ENCODE assay signal across 8 cellular contexts in the genomic region with DNA sequence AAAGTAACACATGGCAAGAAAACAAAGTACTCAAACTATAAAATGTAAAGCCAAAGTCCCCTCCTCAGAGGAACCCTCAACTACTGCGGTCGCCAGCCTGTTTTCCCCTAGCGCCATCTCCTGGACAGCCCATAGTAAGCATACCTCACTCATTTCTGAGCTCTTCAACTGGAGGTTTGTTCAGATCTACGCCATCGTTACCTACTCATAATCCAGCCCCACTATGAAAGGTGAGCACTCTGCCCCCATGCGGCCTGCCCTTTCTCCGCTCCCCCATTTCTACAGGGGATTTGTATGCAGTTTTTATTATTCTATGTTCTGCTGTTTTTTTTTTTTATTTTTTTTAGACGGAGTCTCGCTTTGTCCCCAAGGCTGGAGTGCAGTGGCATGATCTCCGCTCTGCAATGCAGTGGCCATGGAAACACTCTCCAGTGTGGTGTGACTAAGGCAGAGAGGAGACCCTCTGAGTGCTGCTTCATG. TPM values are rescaled to one million over a fixed set of nuclear protein-coding genes. Genes with fewer than 3 reads are reported as not detected.
DNase-seq lines count a peak whose midpoint lies in the region; ATAC-seq and TF ChIP-seq lines count a peak whose summit lies in the region.

No MANE protein-coding gene starts in this region.

- H3K27ac Mint-ChIP-seq in activated T-helper 2 cell treated with anti-CD3 and anti-CD28 coated beads, Interferon-gamma antibody, Interleukin-2, Interleukin-4, amounts not matched to agents 10 μg/mL and 5 μg/mL and 100 μg/mL, durations not matched to agents 14 hours and 24 hours and 36 hours: no peak overlapping the region

- intact Hi-C loops in activated T-helper 2 cell treated with anti-CD3 and anti-CD28 coated beads, Interferon-gamma antibody, Interleukin-2, Interleukin-4, amounts not matched to agents 10 μg/mL and 5 μg/mL and 100 μg/mL, durations not matched to agents 14 hours and 24 hours and 36 hours (cut with micrococcal nuclease): loop anchor here (1.0 to 2.0 kb wide), 2 partner anchors 35 to 66 kb away; no protein-coding TSS in a partner anchor

- ATAC-seq in HG03354 (IDR thresholded peaks at IDR 0.05; ENCODE audit: poor library complexity, severe bottlenecking, unreplicated experiment): peak; percentile 69
- ATAC-seq in HG02870 (IDR thresholded peaks at IDR 0.05; ENCODE audit: unreplicated experiment): no peak

- peak; percentile 68 for TF ChIP-seq CTCF in RWPE1 (conservative IDR thresholded peaks at IDR 0.05; ENCODE audit: low read depth)

- POLR2A ChIA-PET in RWPE1 (lab: Yijun Ruan, JAX; ENCODE audit: low non-redundant PET): no interaction called here

- H3K4me1 Mint-ChIP-seq in activated T-helper 2 cell treated with anti-CD3 and anti-CD28 coated beads, Interferon-gamma antibody, Interleukin-2, Interleukin-4, amounts not matched to agents 10 μg/mL and 5 μg/mL and 100 μg/mL, durations not matched to agents 14 hours and 24 hours and 36 hours (ENCODE audit: low read depth): peaks cover 9% of the 10 kb centered on the region

- peak overlapping the region; percentile 43; the same call in 1 of the 2 replicates for H3K27ac ChIP-seq in RWPE1

- no peaks in the 10 kb centered on the region for H3K9me3 Mint-ChIP-seq in activated T-helper 2 cell treated with anti-CD3 and anti-CD28 coated beads, Interferon-gamma antibody, Interleukin-2, Interleukin-4, amounts not matched to agents 10 μg/mL and 5 μg/mL and 100 μg/mL, durations not matched to agents 14 hours and 24 hours and 36 hours

- DNase-seq in DMS53 treated with DMSO at 0.1 percent for 48 hours (lab: John Stamatoyannopoulos, UW; ENCODE audit: unreplicated experiment) (peak; percentile 9), RWPE1 (ENCODE audit: low spot score) (peak; percentile 49), globus pallidus (ENCODE audit: low spot score) (peak; percentile 38), putamen (ENCODE audit: low spot score) (peak; percentile 42), COR-L47 (lab: John Stamatoyannopoulos, UW) (no peak)
- DNase-seq in activated T-helper 2 cell treated with anti-CD3 and anti-CD28 coated beads, Interferon-gamma antibody, Interleukin-2, Interleukin-4, amounts not matched to agents 10 μg/mL and 5 μg/mL and 100 μg/mL, durations not matched to agents 14 hours and 24 hours and 36 hours (ENCODE audit: low spot score): peak; percentile 63

- no peak overlapping the region for H3K4me3 Mint-ChIP-seq in activated T-helper 2 cell treated with anti-CD3 and anti-CD28 coated beads, Interferon-gamma antibody, Interleukin-2, Interleukin-4, amounts not matched to agents 10 μg/mL and 5 μg/mL and 100 μg/mL, durations not matched to agents 14 hours and 24 hours and 36 hours (ENCODE audit: low read depth)

- CTCF ChIA-PET in RWPE1 (lab: Yijun Ruan, JAX): interaction anchor here (0.5 to 1.2 kb wide), 10 partner anchors 9 to 238 kb away, joined by 3 to 5 read pairs (median 3); no protein-coding TSS in a partner anchor

- no peaks in the 10 kb centered on the region for H3K27me3 Mint-ChIP-seq in activated T-helper 2 cell treated with anti-CD3 and anti-CD28 coated beads, Interferon-gamma antibody, Interleukin-2, Interleukin-4, amounts not matched to agents 10 μg/mL and 5 μg/mL and 100 μg/mL, durations not matched to agents 14 hours and 24 hours and 36 hours (ENCODE audit: low read depth)

- peaks cover 3% of the 10 kb centered on the region for H3K36me3 Mint-ChIP-seq in activated T-helper 2 cell treated with anti-CD3 and anti-CD28 coated beads, Interferon-gamma antibody, Interleukin-2, Interleukin-4, amounts not matched to agents 10 μg/mL and 5 μg/mL and 100 μg/mL, durations not matched to agents 14 hours and 24 hours and 36 hours (ENCODE audit: low read depth)

RNA-seq across cellular contexts. Expression of gene OPA3, which starts 26.2 kb away (rescaled TPM):
- total RNA-seq in activated T-helper 2 cell treated with anti-CD3 and anti-CD28 coated beads, Interferon-gamma antibody, Interleukin-2, Interleukin-4, amounts not matched to agents 10 μg/mL and 5 μg/mL and 100 μg/mL, durations not matched to agents 14 hours and 24 hours and 36 hours: 15.2 and 15.9 TPM in 2 replicates

RNA-seq across cellular contexts. Expression of gene GPR4, which starts 43.6 kb away (rescaled TPM):
- not detected in 2 replicates for total RNA-seq in activated T-helper 2 cell treated with anti-CD3 and anti-CD28 coated beads, Interferon-gamma antibody, Interleukin-2, Interleukin-4, amounts not matched to agents 10 μg/mL and 5 μg/mL and 100 μg/mL, durations not matched to agents 14 hours and 24 hours and 36 hours

RNA-seq across cellular contexts. Expression of gene VASP, which starts 51.2 kb away (rescaled TPM):
- 232 and 244 TPM in 2 replicates for total RNA-seq in activated T-helper 2 cell treated with anti-CD3 and anti-CD28 coated beads, Interferon-gamma antibody, Interleukin-2, Interleukin-4, amounts not matched to agents 10 μg/mL and 5 μg/mL and 100 μg/mL, durations not matched to agents 14 hours and 24 hours and 36 hours
